Comparison of ENCODE assay signal across 14 cellular contexts in genomic region chr5:41524174-41524573, GRCh38. TPM values are rescaled to one million over a fixed set of nuclear protein-coding genes. Genes with fewer than 3 reads are reported as not detected.
DNase-seq lines count a peak whose midpoint lies in the region; ATAC-seq, FAIRE-seq and TF ChIP-seq lines count a peak whose summit lies in the region.
"Had no signal": no experiment of that assay in that cellular context is flagged by ENCODE, and none has a peak within 500 bp of the region (broad histone marks: within the 10 kb centered on the region; RNA-seq: fewer than 3 reads in every experiment).

No MANE protein-coding gene starts in this region.

- peak; percentile 59 for TF ChIP-seq RAD21 in GM12878 (IDR thresholded peaks at IDR 0.05; ENCODE audit: insufficient read depth, low read depth, low read length)

- H2AFZ ChIP-seq in GM12878 (ENCODE audit: control insufficient read depth, low read depth, low read length), result no peak overlapping the region

- H4K20me1 ChIP-seq in GM12878 (ENCODE audit: control insufficient read depth, insufficient read depth), result no peaks in the 10 kb centered on the region

- H3K4me3 ChIP-seq in GM12878, result no peak overlapping the region
- H3K4me3 ChIP-seq in lower lobe of right lung, result no peak overlapping the region
- H3K4me3 ChIP-seq in Peyer's patch, result no peak overlapping the region

- H3K27me3 ChIP-seq in GM12878 (replicated peaks in 1 of 2; ENCODE audit: control insufficient read depth in 2 of 2, insufficient read depth in 2 of 2, low read length in 1 of 2), result no peaks in the 10 kb centered on the region
- H3K27me3 ChIP-seq in lower lobe of right lung (ENCODE audit: low read depth), result no peaks in the 10 kb centered on the region
- no peaks in the 10 kb centered on the region for H3K27me3 ChIP-seq in Peyer's patch

- DNase-seq in GM10248 (ENCODE audit: extremely low spot score) (peak; percentile 12), KBM-7 (peak; percentile 16), GM12878 (ENCODE audit: low read depth, low spot score) (no peak), lower lobe of right lung (no peak), Peyer's patch (no peak), HTR-8/SVneo (ENCODE audit: insufficient read length, low spot score) (no peak), AG08396 (ENCODE audit: low spot score) (no peak)
- DNase-seq: activated CD4-positive, alpha-beta T cell treated with anti-CD3 and anti-CD28 coated beads for 36 hours; left ventricle myocardium superior; NCI-H1436; SIG-M5 had no signal

- H3K27ac ChIP-seq in GM12878 (ENCODE audit: control insufficient read depth, insufficient read depth), result no peak overlapping the region
- no peak overlapping the region for H3K27ac ChIP-seq in lower lobe of right lung
- H3K27ac ChIP-seq in Peyer's patch, result no peak overlapping the region

- in situ Hi-C loops in KBM-7 (cut with MboI; ENCODE audit: low pct_unique_long_range_greater_than_20kb, low sequenced_read_pairs), result no loop called here
- in situ Hi-C loops in GM12878 (cut with MboI), result no loop called here

- intact Hi-C loops in GM12878 (cut with micrococcal nuclease; ENCODE audit: unreplicated experiment) (loop anchor here (5.0 kb wide), 1 partner anchor 622 kb away; no protein-coding TSS in a partner anchor), lower lobe of right lung (cut with DNase I) (no loop called here)

- H3K36me3 ChIP-seq in GM12878 (ENCODE audit: control insufficient read depth in 2 of 2, insufficient read depth in 2 of 2, low read length in 1 of 2) (no peaks in the 10 kb centered on the region), lower lobe of right lung (no peaks in the 10 kb centered on the region), Peyer's patch (no peaks in the 10 kb centered on the region)

- no peak overlapping the region for H3K4me2 ChIP-seq in GM12878 (ENCODE audit: control insufficient read depth, insufficient read depth)

- ATAC-seq in GM12878, result peak; percentile 34; the same call in 1 of the 3 replicates
- ATAC-seq in lower lobe of right lung, result no peak
- ATAC-seq in HG03571 (IDR thresholded peaks at IDR 0.05; ENCODE audit: unreplicated experiment), result no peak
- ATAC-seq: activated CD4-positive, alpha-beta T cell treated with anti-CD3 and anti-CD28 coated beads for 36 hours; activated naive CD4-positive, alpha-beta T cell treated with anti-CD3 and anti-CD28 coated beads, Interleukin-2, amount 50 U/mL, for 72 hours; left ventricle myocardium superior had no signal

- no peaks in the 10 kb centered on the region for H3K79me2 ChIP-seq in GM12878 (ENCODE audit: control insufficient read depth, insufficient read depth, low read length)

- CTCF ChIA-PET in GM10248 (lab: Yijun Ruan, JAX) (interaction anchor here (0.7 to 1.6 kb wide), 5 partner anchors 9 to 255 kb away, joined by 3 to 8 read pairs (median 3); no protein-coding TSS in a partner anchor), GM12878 (lab: Yijun Ruan, JAX) (interaction anchor here (0.7 to 2.6 kb wide), 6 partner anchors 11 to 619 kb away, joined by 3 to 14 read pairs (median 4); no protein-coding TSS in a partner anchor)

- no peak for FAIRE-seq in GM12878 (lab: Jason Lieb, UNC)
- FAIRE-seq in HTR-8/SVneo (lab: Jason Lieb, UNC), result no peak
- FAIRE-seq: endothelial cell of umbilical vein had no signal

- SMC1A ChIA-PET in GM12878 (lab: Charles Lee; ENCODE audit: uncharacterized antibody, unreplicated experiment), result interaction anchor here (0.6 to 1.6 kb wide), 6 partner anchors 15 to 1885 kb away, joined by 3 to 5 read pairs (median 3); no protein-coding TSS in a partner anchor

- TF ChIP-seq CTCF in GM10248 (IDR thresholded peaks at IDR 0.05; ENCODE audit: control extremely low read depth, extremely low read depth, low read depth, missing control alignments) (peak; percentile 13), GM12878 (IDR thresholded peaks at IDR 0.05 in 2 of 3, conservative IDR thresholded peaks at IDR 0.05 in 1 of 3; ENCODE audit: control insufficient read depth in 2 of 3, extremely low read depth in 1 of 3, insufficient read depth in 1 of 3, low read depth in 3 of 3, low read length in 3 of 3) (peak; percentile 42 to 49 (median 44); a peak in 5 of 6 replicates), lower lobe of right lung (IDR thresholded peaks at IDR 0.05) (peak; percentile 23), Peyer's patch (IDR thresholded peaks at IDR 0.05) (peak in 2 of 6 experiments; percentile 27 to 32)

- H3K9ac ChIP-seq in GM12878 (ENCODE audit: control insufficient read depth, insufficient read depth, low read length), result no peak overlapping the region

- TF ChIP-seq POLR2A in GM12878 (IDR thresholded peaks at IDR 0.05; ENCODE audit: low read depth, low read length), result no peak
- no peak for TF ChIP-seq POLR2A in Peyer's patch (IDR thresholded peaks at IDR 0.05)

- RAD21 ChIA-PET in GM12878 (lab: Charles Lee; ENCODE audit: unreplicated experiment), result interaction anchor here (0.6 to 1.5 kb wide), 3 partner anchors 179 to 480 kb away, joined by 3 to 7 read pairs (median 3); no protein-coding TSS in a partner anchor

- no TSS peak for BruUV-seq in GM12878 (replicated peaks; lab: Mats Ljungman, UMichigan)

- H3K4me1 ChIP-seq in GM12878 (ENCODE audit: control insufficient read depth, insufficient read depth, low read length) (no peaks in the 10 kb centered on the region), lower lobe of right lung (no peaks in the 10 kb centered on the region), Peyer's patch (no peaks in the 10 kb centered on the region)

- no peak for TF ChIP-seq EP300 in GM12878 (IDR thresholded peaks at IDR 0.05; ENCODE audit: borderline replicate concordance in 1 of 2, control insufficient read depth in 1 of 2, low read depth in 2 of 2, low read length in 2 of 2)

- H3K9me3 ChIP-seq in GM12878 (replicated peaks; ENCODE audit: control insufficient read depth, insufficient read depth, low read length) (no peaks in the 10 kb centered on the region), lower lobe of right lung (peaks cover 14% of the 10 kb centered on the region), Peyer's patch (no peaks in the 10 kb centered on the region)

- POLR2A ChIA-PET in GM10248 (lab: Yijun Ruan, JAX) (no interaction called here), GM12878 (lab: Charles Lee) (no interaction called here)

TF ChIP-seq in GM12878, 131 proteins besides CTCF, POLR2A, EP300 and RAD21:
- no peak for TF ChIP-seq YBX1 (IDR thresholded peaks at IDR 0.05)
- no peak for TF ChIP-seq ESRRA (IDR thresholded peaks at IDR 0.05; ENCODE audit: low read length)
- TF ChIP-seq SMC3 (IDR thresholded peaks at IDR 0.05; ENCODE audit: borderline replicate concordance, low read length), result peak; percentile 34; the same call in 1 of the 2 replicates

RNA-seq across cellular contexts. Expression of gene PLCXD3, which starts 13.8 kb away (rescaled TPM):
- total RNA-seq in GM12878 (2013; cell fraction: nucleolus; rRNA removed), result not detected in 2 replicates
- total RNA-seq in GM12878 (2014; rRNA removed) (not detected in 2 replicates), GM12878 (2014; rRNA removed; fragmentation: Illumina TruSeq; extraction: Trizol) (not detected in 2 replicates), GM12878 (2021) (not detected in 2 replicates), lower lobe of right lung (2.8 TPM), Peyer's patch (1 to 10 TPM in 3 of 4 donors, under 1 TPM in 1; 0.83 to 2.8 (median 1.6) TPM)
- polyA plus RNA-seq in GM12878 (2011; ENCODE audit: low read depth), result not detected
- polyA plus RNA-seq in GM12878 (2011; rRNA removed) (0.01 TPM in 1 of 2 replicates, not detected in the other), GM12878 (2014; fragmentation: Illumina TruSeq; extraction: Trizol) (not detected in 2 replicates), GM12878 (2014; fragmentation: Nextera tagmentation; extraction: Ambion mirVana) (not detected), GM12878 (2014; rRNA removed) (not detected in 2 replicates), GM12878 (2016; fragmentation: Nextera tagmentation; extraction: Ambion mirVana) (not detected)
- polyA plus RNA-seq in GM12878 (2011; cell fraction: cytosol; rRNA removed), result not detected in 2 replicates
- polyA plus RNA-seq in GM12878 (2011; cell fraction: nucleus; rRNA removed), result not detected in 2 replicates
- polyA plus RNA-seq in GM12878 (2012), result 0.01 TPM in 1 of 2 replicates, not detected in the other
- not detected in 2 replicates for polyA minus RNA-seq in GM12878 (2011; rRNA and poly(A)+ RNA removed)
- not detected in 2 replicates for polyA minus RNA-seq in GM12878 (2011; cell fraction: cytosol; rRNA and poly(A)+ RNA removed)
- not detected in 2 replicates for polyA minus RNA-seq in GM12878 (2011; cell fraction: nucleus; rRNA and poly(A)+ RNA removed)
- total RNA-seq: activated CD4-positive, alpha-beta T cell treated with anti-CD3 and anti-CD28 coated beads for 36 hours; activated naive CD4-positive, alpha-beta T cell treated with anti-CD3 and anti-CD28 coated beads, Interleukin-2, amount 50 U/mL, for 72 hours; endothelial cell of umbilical vein had no signal
- polyA plus RNA-seq: endothelial cell of umbilical vein had no signal

Comparison
In these comparisons a context has a peak if more than half of its experiments do, and no peak if none do; other contexts are left out.
1. DNase-seq: peak in GM10248 (single experiment) and KBM-7 (single experiment); none in GM12878 (single experiment), lower lobe of right lung (single experiment), Peyer's patch (0 of 3), HTR-8/SVneo (single experiment) and AG08396 (single experiment).